ENCODE assay signal across 13 cellular contexts in the genomic region with DNA sequence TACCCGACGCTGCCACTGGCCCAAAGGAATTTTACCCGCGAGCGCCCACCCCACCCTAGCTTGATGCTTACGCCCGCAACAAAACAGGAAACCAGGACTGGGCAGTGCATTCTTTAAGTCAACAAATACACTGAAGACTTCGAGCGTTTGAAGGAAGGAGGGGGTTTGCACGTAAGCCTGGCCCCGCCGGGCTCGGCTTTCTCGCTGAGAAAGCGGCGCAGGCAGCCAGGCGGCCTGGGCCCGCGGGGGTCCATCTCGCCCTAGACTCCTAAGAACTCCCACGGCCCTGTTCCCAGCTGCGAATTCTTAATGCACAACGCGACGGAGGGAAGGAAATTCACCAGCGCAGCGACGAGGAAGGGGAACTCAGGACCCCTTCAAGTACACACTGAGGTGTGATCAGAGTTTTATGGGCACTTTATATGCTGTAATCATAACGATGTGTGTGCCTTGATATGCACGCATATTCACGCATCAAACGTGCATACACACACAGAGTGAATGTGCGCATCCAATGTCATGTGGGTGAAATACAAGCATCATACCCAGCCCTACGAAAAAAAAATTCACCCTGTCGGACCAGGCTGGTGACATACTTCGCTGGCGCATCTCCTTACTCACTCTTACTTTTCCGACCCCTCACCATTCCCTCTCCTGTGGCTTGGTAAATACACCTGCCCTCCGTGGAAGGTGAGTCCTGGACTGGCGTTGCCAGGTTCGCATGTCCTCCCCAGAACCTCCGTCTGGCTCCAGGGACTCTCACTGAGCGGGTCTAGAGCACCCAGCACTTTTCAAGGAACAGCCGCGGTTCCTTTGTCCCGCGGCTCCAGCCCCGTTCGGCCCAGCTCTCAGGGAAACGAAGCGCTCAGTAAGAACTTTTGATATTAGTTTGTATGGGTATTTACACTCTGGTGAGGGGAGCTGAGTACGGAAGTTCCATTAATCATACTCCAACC. TPM values are rescaled to one million over a fixed set of nuclear protein-coding genes. Genes with fewer than 3 reads are reported as not detected.
DNase-seq lines count a peak whose midpoint lies in the region; ATAC-seq and TF ChIP-seq lines count a peak whose summit lies in the region.
"Had no signal": no experiment of that assay in that cellular context is flagged by ENCODE, and none has a peak within 500 bp of the region (broad histone marks: within the 10 kb centered on the region; RNA-seq: fewer than 3 reads in every experiment).

No MANE protein-coding gene starts in this region.

- no peak for DNase-seq in left ventricle myocardium inferior
- no peak for DNase-seq in Right ventricle myocardium superior
- DNase-seq in central memory CD8-positive, alpha-beta T cell (ENCODE audit: low spot score in 2 of 2), result no peak
- DNase-seq in natural killer cell, result no peak
- DNase-seq in NAMALWA (ENCODE audit: low spot score), result no peak
- no peak for DNase-seq in midbrain (lab: John Stamatoyannopoulos, UW)
- no peak for DNase-seq in dedifferentiated amniotic fluid mesenchymal stem cell (ENCODE audit: extremely low spot score)
- DNase-seq: NCI-H524 treated with DMSO at 0.1 percent for 48 hours had no signal

- no peaks in the 10 kb centered on the region for H3K9me3 Mint-ChIP-seq in central memory CD8-positive, alpha-beta T cell
- no peaks in the 10 kb centered on the region for H3K9me3 Mint-ChIP-seq in natural killer cell

- no peak overlapping the region for H3K27ac Mint-ChIP-seq in central memory CD8-positive, alpha-beta T cell (ENCODE audit: low read depth)
- H3K27ac Mint-ChIP-seq in natural killer cell, result no peak overlapping the region

- peaks cover 48% of the 10 kb centered on the region for H3K4me1 Mint-ChIP-seq in central memory CD8-positive, alpha-beta T cell
- H3K4me1 Mint-ChIP-seq in natural killer cell, result peaks cover 27 to 39% of the 10 kb centered on the region in 2 donors

- no peak for ATAC-seq in Right ventricle myocardium superior (ENCODE audit: poor library complexity)
- ATAC-seq in central memory CD8-positive, alpha-beta T cell (replicated peaks; ENCODE audit: extremely low read depth, poor library complexity, severe bottlenecking), result no peak
- peak in 1 of 3 donors; percentile 30 for ATAC-seq in natural killer cell

- peaks cover 11% of the 10 kb centered on the region for H3K36me3 Mint-ChIP-seq in central memory CD8-positive, alpha-beta T cell (ENCODE audit: insufficient read depth)
- no peaks in the 10 kb centered on the region for H3K36me3 Mint-ChIP-seq in natural killer cell

- 34% methylated on average over 52 of the region's 52 CpGs for WGBS in urinary bladder

- H3K36me3 ChIP-seq in left ventricle myocardium inferior (no peaks in the 10 kb centered on the region), urinary bladder (ENCODE audit: insufficient read depth) (no peaks in the 10 kb centered on the region)
- H3K36me3 ChIP-seq: right lobe of liver had no signal

- H3K4me3 ChIP-seq in left ventricle myocardium inferior (peak overlapping the region; percentile 41), urinary bladder (ENCODE audit: low read depth, low read length) (peak overlapping the region; percentile 41)
- H3K4me3 ChIP-seq: right lobe of liver had no signal

- no peak overlapping the region for H3K27ac ChIP-seq in left ventricle myocardium inferior (replicated peaks)
- peak overlapping the region; percentile 91 for H3K27ac ChIP-seq in urinary bladder (ENCODE audit: low read depth)
- H3K27ac ChIP-seq: right lobe of liver had no signal

- H3K27me3 ChIP-seq in left ventricle myocardium inferior (ENCODE audit: low read depth), result peaks cover 100% of the 10 kb centered on the region

- peaks cover 100% of the 10 kb centered on the region for H3K27me3 Mint-ChIP-seq in central memory CD8-positive, alpha-beta T cell
- H3K27me3 Mint-ChIP-seq in natural killer cell (ENCODE audit: low read depth in 2 of 2), result peaks cover 80 to 93% of the 10 kb centered on the region in 2 donors

- peak overlapping the region; percentile 23 for H3K4me3 Mint-ChIP-seq in central memory CD8-positive, alpha-beta T cell
- peak overlapping the region; percentile 35 for H3K4me3 Mint-ChIP-seq in natural killer cell

- no peaks in the 10 kb centered on the region for H3K9me3 ChIP-seq in left ventricle myocardium inferior (replicated peaks)
- H3K9me3 ChIP-seq: right lobe of liver had no signal

- intact Hi-C loops in left ventricle myocardium inferior (cut with micrococcal nuclease), result no loop called here
- intact Hi-C loops in Right ventricle myocardium superior (cut with DNase I), result loop anchor here (10.0 kb wide), 2 partner anchors 379 to 719 kb away; no protein-coding TSS in a partner anchor
- intact Hi-C loops in natural killer cell (cut with micrococcal nuclease), result no loop called here

- H3K4me1 ChIP-seq in left ventricle myocardium inferior (peaks cover 29% of the 10 kb centered on the region), urinary bladder (ENCODE audit: insufficient read depth) (no peaks in the 10 kb centered on the region)

- TF ChIP-seq CTCF in left ventricle myocardium inferior (IDR thresholded peaks at IDR 0.05; ENCODE audit: borderline replicate concordance) (no peak), natural killer cell (IDR thresholded peaks at IDR 0.05) (no peak)

RNA-seq across cellular contexts. Expression of a gene that starts 5.7 kb away (rescaled TPM):
- total RNA-seq in left ventricle myocardium inferior (not detected), Right ventricle myocardium superior (not detected), natural killer cell (not detected), urinary bladder (43.2 TPM)
- 24.4 TPM for polyA plus RNA-seq in urinary bladder
- total RNA-seq: activated CD8-positive, alpha-beta memory T cell treated with anti-CD3 and anti-CD28 coated beads for 36 hours; aorta; kidney epithelial cell; right lobe of liver had no signal

RNA-seq across cellular contexts. Expression of a gene that starts 20.6 kb away (rescaled TPM):
- total RNA-seq in left ventricle myocardium inferior (not detected), Right ventricle myocardium superior (not detected), natural killer cell (not detected), urinary bladder (9.3 TPM)
- 39.1 TPM for polyA plus RNA-seq in urinary bladder
- total RNA-seq: activated CD8-positive, alpha-beta memory T cell treated with anti-CD3 and anti-CD28 coated beads for 36 hours; right lobe of liver had no signal

RNA-seq across cellular contexts. Expression of a gene that starts 31.5 kb away (rescaled TPM):
- not detected for total RNA-seq in left ventricle myocardium inferior
- not detected for total RNA-seq in Right ventricle myocardium superior
- total RNA-seq in natural killer cell, result 1 to 10 TPM in 2 of 3 donors, under 1 TPM in 1; 0.82 to 3.3 (median 2.2) TPM
- total RNA-seq in urinary bladder, result 23.2 TPM
- 44.9 TPM for polyA plus RNA-seq in urinary bladder
- total RNA-seq: right lobe of liver had no signal

RNA-seq across cellular contexts. Expression of a gene that starts 37.0 kb away (rescaled TPM):
- total RNA-seq in left ventricle myocardium inferior, result not detected
- total RNA-seq in Right ventricle myocardium superior, result not detected
- total RNA-seq in natural killer cell, result not detected
- 1.1 TPM for total RNA-seq in urinary bladder
- polyA plus RNA-seq in urinary bladder, result 2.0 TPM
- total RNA-seq: activated CD8-positive, alpha-beta memory T cell treated with anti-CD3 and anti-CD28 coated beads for 36 hours; aorta; kidney epithelial cell; right lobe of liver had no signal
- polyA plus RNA-seq: aorta had no signal

RNA-seq across cellular contexts. Expression of a gene that starts 40.3 kb away (rescaled TPM):
- total RNA-seq in left ventricle myocardium inferior, result not detected
- total RNA-seq in Right ventricle myocardium superior, result not detected
- total RNA-seq in natural killer cell, result 1 to 10 TPM in 1 of 3 donors, under 1 TPM in 2; 0.39 to 4.6 (median 0.42) TPM
- total RNA-seq in urinary bladder, result 19.8 TPM
- polyA plus RNA-seq in urinary bladder, result 20.5 TPM
- total RNA-seq: activated CD8-positive, alpha-beta memory T cell treated with anti-CD3 and anti-CD28 coated beads for 36 hours had no signal

Comparison
In these comparisons a context has a peak if more than half of its experiments do, and no peak if none do; other contexts are left out.
1. RNA of a gene that starts 5.7 kb away (total RNA-seq): 43.2 TPM in urinary bladder (single experiment); not detected in left ventricle myocardium inferior (single experiment), not detected in Right ventricle myocardium superior (single experiment) and not detected in natural killer cell; every median in the first group is over 10 times any median in the second.
2. RNA of a gene that starts 20.6 kb away (total RNA-seq): 9.3 TPM in urinary bladder (single experiment); not detected in left ventricle myocardium inferior (single experiment), not detected in Right ventricle myocardium superior (single experiment) and not detected in natural killer cell; every median in the first group is over 10 times any median in the second.